ENCODE assay signal across 8 cellular contexts in the genomic region with DNA sequence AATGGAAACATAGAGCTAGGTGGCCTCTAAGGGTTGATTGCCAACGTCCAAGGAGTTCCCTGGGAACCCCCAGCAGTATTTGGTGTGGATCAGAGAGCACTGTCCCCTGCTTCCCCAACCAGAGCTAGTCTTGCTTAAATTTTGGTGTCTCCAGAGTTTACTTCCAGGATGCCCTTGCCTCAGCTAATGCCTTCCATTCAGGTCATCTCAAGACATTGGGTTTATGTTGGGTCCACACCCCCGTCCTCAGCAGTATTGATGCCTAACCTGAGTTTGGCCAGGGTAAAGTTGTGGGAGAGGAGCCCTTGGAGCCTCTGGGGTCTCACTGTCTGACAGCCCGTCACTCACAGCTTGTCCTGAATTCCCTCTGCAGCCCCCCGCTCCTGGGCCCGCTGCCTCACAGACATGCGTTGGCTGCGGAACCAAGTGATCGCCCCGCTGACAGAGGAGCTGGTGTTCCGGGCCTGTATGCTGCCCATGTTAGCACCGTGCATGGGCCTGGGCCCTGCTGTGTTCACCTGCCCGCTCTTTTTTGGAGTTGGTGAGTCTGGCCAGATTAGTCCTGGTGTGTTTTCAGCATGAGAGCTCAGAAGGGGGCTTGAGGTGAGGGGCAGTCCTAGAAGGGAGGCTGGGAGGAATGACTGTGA. TPM values are rescaled to one million over a fixed set of nuclear protein-coding genes. Genes with fewer than 3 reads are reported as not detected.
A peak's percentile ranks its signal among the peaks of the same experiment; 100 is the strongest.
DNase-seq lines count a peak whose midpoint lies in the region; ATAC-seq, FAIRE-seq and TF ChIP-seq lines count a peak whose summit lies in the region.

No MANE protein-coding gene starts in this region.

- TF ChIP-seq CTCF in GM06990 (IDR thresholded peaks at IDR 0.05; ENCODE audit: insufficient read depth, low read length, poor library complexity, severe bottlenecking) (no peak), RWPE1 (conservative IDR thresholded peaks at IDR 0.05; ENCODE audit: low read depth) (no peak), endothelial cell of umbilical vein (IDR thresholded peaks at IDR 0.05; ENCODE audit: extremely low read depth in 1 of 2, insufficient read depth in 1 of 2, low read depth in 1 of 2, low read length in 2 of 2) (no peak)

- no peak overlapping the region for H2BK12ac ChIP-seq in trophoblast cell (ENCODE audit: low read length)

- POLR2A ChIA-PET in RWPE1 (lab: Yijun Ruan, JAX; ENCODE audit: low non-redundant PET): no interaction called here
- POLR2A ChIA-PET in endothelial cell of umbilical vein (lab: Charles Lee): no interaction called here

- H3K27me3 ChIP-seq in GM06990 (replicated peaks; ENCODE audit: control insufficient read depth, insufficient read depth, low read length) (no peaks in the 10 kb centered on the region), endothelial cell of umbilical vein (ENCODE audit: control insufficient read depth in 2 of 2, insufficient read depth in 2 of 2, low read length in 2 of 2) (no peaks in the 10 kb centered on the region), trophoblast cell (ENCODE audit: insufficient read depth, low read length) (no peaks in the 10 kb centered on the region)

- CTCF ChIA-PET in RWPE1 (lab: Yijun Ruan, JAX): interaction anchor here (0.6 kb wide), 1 partner anchor 131 kb away, joined by 3 read pairs; no protein-coding TSS in a partner anchor
- CTCF ChIA-PET in endothelial cell of umbilical vein (lab: Charles Lee): interaction anchor here (1.0 to 4.1 kb wide), 3 partner anchors 12 to 132 kb away, joined by 3 to 44 read pairs (median 9); no protein-coding TSS in a partner anchor

- H3K9me3 ChIP-seq in endothelial cell of umbilical vein (replicated peaks; ENCODE audit: control insufficient read depth, insufficient read depth, low read length) (no peaks in the 10 kb centered on the region), trophoblast cell (ENCODE audit: insufficient read depth, low read depth, low read length) (no peaks in the 10 kb centered on the region)

- intact Hi-C loops in endothelial cell of umbilical vein (cut with micrococcal nuclease): loop anchor here (10.0 kb wide), 1 partner anchor 780 kb away; a partner anchor contains a TSS

- H2AK5ac ChIP-seq in trophoblast cell (ENCODE audit: low read length): no peak overlapping the region

- H2AFZ ChIP-seq in endothelial cell of umbilical vein (ENCODE audit: low read depth, low read length) (no peak overlapping the region), trophoblast cell (ENCODE audit: insufficient read depth, low read length, poor library complexity) (no peak overlapping the region)

- no peak overlapping the region for H2BK120ac ChIP-seq in trophoblast cell (ENCODE audit: insufficient read depth, low read length, poor library complexity)

- H3K4me1 ChIP-seq in endothelial cell of umbilical vein (ENCODE audit: control insufficient read depth, extremely low read depth, insufficient read depth, low read length): peaks cover 27% of the 10 kb centered on the region
- peaks cover 14 to 23% of the 10 kb centered on the region in 2 experiments for H3K4me1 ChIP-seq in trophoblast cell (ENCODE audit: control insufficient read depth in 1 of 2, insufficient read depth in 2 of 2, low read length in 2 of 2)

- no peaks in the 10 kb centered on the region for H3K9me1 ChIP-seq in endothelial cell of umbilical vein (replicated peaks; ENCODE audit: control insufficient read depth, extremely low read depth, insufficient read depth, low read length)

- H4K91ac ChIP-seq in trophoblast cell (ENCODE audit: low read depth, low read length): no peak overlapping the region

- H4K12ac ChIP-seq in trophoblast cell (ENCODE audit: low read depth, low read length): no peak overlapping the region

- H2BK5ac ChIP-seq in trophoblast cell (ENCODE audit: low read depth, low read length, poor library complexity): no peak overlapping the region

- peaks cover 12% of the 10 kb centered on the region for H3K79me1 ChIP-seq in trophoblast cell (ENCODE audit: low read length)

- H3K18ac ChIP-seq in trophoblast cell (ENCODE audit: low read length): peak overlapping the region; percentile 16

- no peak overlapping the region for H4K8ac ChIP-seq in trophoblast cell (ENCODE audit: low read depth, low read length)

- dilution Hi-C loops in endothelial cell of umbilical vein (cut with MboI; ENCODE audit: extremely low pct_ligation_motif_present, low sequenced_read_pairs): no loop called here

- FAIRE-seq in endothelial cell of umbilical vein (lab: Jason Lieb, UNC): no peak

- H3K23ac ChIP-seq in trophoblast cell (ENCODE audit: low read length): no peak overlapping the region

- H3K79me2 ChIP-seq in endothelial cell of umbilical vein (ENCODE audit: control insufficient read depth, insufficient read depth, low read length) (peaks cover 41% of the 10 kb centered on the region), trophoblast cell (ENCODE audit: control insufficient read depth, insufficient read depth, low read length, poor library complexity) (peaks cover 18% of the 10 kb centered on the region)

- DNase-seq in GM06990 (ENCODE audit: extremely low read depth, insufficient read length): no peak
- DNase-seq in RWPE1 (ENCODE audit: low spot score): no peak
- DNase-seq in endothelial cell of umbilical vein (ENCODE audit: low read depth, low spot score): no peak
- DNase-seq in trophoblast cell: no peak
- no peak for DNase-seq in COR-L47 (lab: John Stamatoyannopoulos, UW)
- DNase-seq in NCI-H226: no peak
- DNase-seq in NCI-H1092 (lab: John Stamatoyannopoulos, UW): no peak

- H3K4me2 ChIP-seq in endothelial cell of umbilical vein (ENCODE audit: insufficient read depth, low read length): peak overlapping the region; percentile 69
- H3K4me2 ChIP-seq in trophoblast cell (ENCODE audit: low read length): peak overlapping the region; percentile 80

- no peak overlapping the region for H3K14ac ChIP-seq in trophoblast cell (ENCODE audit: low read length)

- ATAC-seq in HG03457 (IDR thresholded peaks at IDR 0.05; ENCODE audit: unreplicated experiment): no peak

- no CpG with 5 or more reads among the region's 12 CpGs for WGBS in trophoblast cell (ENCODE audit: extremely low coverage, insufficient coverage, insufficient read length)

- peak overlapping the region; percentile 89 for H3K27ac ChIP-seq in RWPE1
- no peak overlapping the region for H3K27ac ChIP-seq in endothelial cell of umbilical vein (ENCODE audit: insufficient read depth, low read depth, low read length)
- no peak overlapping the region for H3K27ac ChIP-seq in trophoblast cell (ENCODE audit: low read depth, low read length)

- no peaks in the 10 kb centered on the region for H4K20me1 ChIP-seq in endothelial cell of umbilical vein (replicated peaks; ENCODE audit: control insufficient read depth, extremely low read depth, insufficient read depth, low read length)

- BruUV-seq in endothelial cell of umbilical vein (replicated peaks; lab: Mats Ljungman, UMichigan): no TSS peak

- H3K4me3 ChIP-seq in GM06990 (replicated peaks; ENCODE audit: low read depth, low read length): peak overlapping the region; percentile 95
- no peak overlapping the region for H3K4me3 ChIP-seq in endothelial cell of umbilical vein (replicated peaks in 1 of 3; ENCODE audit: insufficient read depth in 1 of 3, low read depth in 1 of 3, low read length in 3 of 3)
- no peak overlapping the region for H3K4me3 ChIP-seq in trophoblast cell (ENCODE audit: low read depth, low read length)

- H3K36me3 ChIP-seq in GM06990 (ENCODE audit: control insufficient read depth, insufficient read depth, low read length) (peaks cover 25% of the 10 kb centered on the region), endothelial cell of umbilical vein (ENCODE audit: control insufficient read depth in 2 of 2, extremely low read depth in 1 of 2, insufficient read depth in 2 of 2, low read length in 2 of 2) (peaks cover 7 to 15% of the 10 kb centered on the region in 2 experiments), trophoblast cell (ENCODE audit: control insufficient read depth in 1 of 2, insufficient read depth in 2 of 2, low read length in 2 of 2) (peaks cover 35 to 50% of the 10 kb centered on the region in 2 experiments)

- TF ChIP-seq POLR2A in endothelial cell of umbilical vein (IDR thresholded peaks at IDR 0.05; ENCODE audit: low read depth, low read length): no peak

- peak overlapping the region; percentile 82 for H3K4ac ChIP-seq in trophoblast cell (ENCODE audit: low read depth, low read length)

- no peak overlapping the region for H3K9ac ChIP-seq in endothelial cell of umbilical vein (replicated peaks; ENCODE audit: extremely low read depth, insufficient read depth, low read length)
- H3K9ac ChIP-seq in trophoblast cell (ENCODE audit: low read length): no peak overlapping the region

TF ChIP-seq in endothelial cell of umbilical vein, 7 proteins besides CTCF, POLR2A, EP300 and RAD21 (continues in another document):
- no peak for TF ChIP-seq EZH2 (IDR thresholded peaks at IDR 0.05; ENCODE audit: borderline replicate concordance, low read depth, low read length, severe bottlenecking)
- TF ChIP-seq FOS (IDR thresholded peaks at IDR 0.05; ENCODE audit: borderline replicate concordance, insufficient read depth, low read length): no peak
- no peak for TF ChIP-seq POLR2AphosphoS5 (IDR thresholded peaks at IDR 0.05; ENCODE audit: insufficient read depth, low read depth, low read length)
- TF ChIP-seq JUN (IDR thresholded peaks at IDR 0.05; ENCODE audit: borderline replicate concordance, insufficient read depth, insufficient read length, low read depth): no peak
- no peak for TF ChIP-seq GATA2 (IDR thresholded peaks at IDR 0.05; ENCODE audit: insufficient read depth, insufficient read length, low read depth, low read length)

RNA-seq across cellular contexts. Expression of a gene that starts 1.4 kb away (rescaled TPM):
- 26.9 and 27.8 TPM in 2 replicates for total RNA-seq in endothelial cell of umbilical vein
- 47.4 and 75.0 TPM in 2 replicates for polyA plus RNA-seq in endothelial cell of umbilical vein
- 25.6 and 30.7 TPM in 2 replicates for polyA plus RNA-seq in endothelial cell of umbilical vein (2011; cell fraction: cytosol; rRNA removed)
- polyA plus RNA-seq in endothelial cell of umbilical vein (2011; cell fraction: nucleus; rRNA removed): 45.7 and 58.7 TPM in 2 replicates
- polyA plus RNA-seq in endothelial cell of umbilical vein (2012): 19.2 and 22.2 TPM in 2 replicates
- 19.5 and 27.4 TPM in 2 replicates for polyA minus RNA-seq in endothelial cell of umbilical vein
- 28.8 TPM for polyA minus RNA-seq in endothelial cell of umbilical vein (2011; cell fraction: cytosol; rRNA and poly(A)+ RNA removed)
- 15.4 and 22.8 TPM in 2 replicates for polyA minus RNA-seq in endothelial cell of umbilical vein (2011; cell fraction: nucleus; rRNA and poly(A)+ RNA removed)
- polyA plus RNA-seq in trophoblast cell (2013): 22.5 and 22.6 TPM in 2 replicates

RNA-seq across cellular contexts. Expression of a gene that starts 12.2 kb away (rescaled TPM):
- 36.7 and 37.4 TPM in 2 replicates for total RNA-seq in endothelial cell of umbilical vein
- polyA plus RNA-seq in endothelial cell of umbilical vein: 22.3 and 38.3 TPM in 2 replicates
- 9.2 and 14.6 TPM in 2 replicates for polyA plus RNA-seq in endothelial cell of umbilical vein (2011; cell fraction: cytosol; rRNA removed)
- 17.3 and 19.5 TPM in 2 replicates for polyA plus RNA-seq in endothelial cell of umbilical vein (2011; cell fraction: nucleus; rRNA removed)
- polyA plus RNA-seq in endothelial cell of umbilical vein (2012): 16.7 and 27.1 TPM in 2 replicates
- polyA minus RNA-seq in endothelial cell of umbilical vein: 7.3 and 9.2 TPM in 2 replicates
- 91.4 TPM for polyA minus RNA-seq in endothelial cell of umbilical vein (2011; cell fraction: cytosol; rRNA and poly(A)+ RNA removed)
- polyA minus RNA-seq in endothelial cell of umbilical vein (2011; cell fraction: nucleus; rRNA and poly(A)+ RNA removed): 3.5 and 6.1 TPM in 2 replicates
- polyA plus RNA-seq in trophoblast cell (2013): 8.5 and 9.2 TPM in 2 replicates
